10 cellular contexts compared by ENCODE assay signal in the genomic region with DNA sequence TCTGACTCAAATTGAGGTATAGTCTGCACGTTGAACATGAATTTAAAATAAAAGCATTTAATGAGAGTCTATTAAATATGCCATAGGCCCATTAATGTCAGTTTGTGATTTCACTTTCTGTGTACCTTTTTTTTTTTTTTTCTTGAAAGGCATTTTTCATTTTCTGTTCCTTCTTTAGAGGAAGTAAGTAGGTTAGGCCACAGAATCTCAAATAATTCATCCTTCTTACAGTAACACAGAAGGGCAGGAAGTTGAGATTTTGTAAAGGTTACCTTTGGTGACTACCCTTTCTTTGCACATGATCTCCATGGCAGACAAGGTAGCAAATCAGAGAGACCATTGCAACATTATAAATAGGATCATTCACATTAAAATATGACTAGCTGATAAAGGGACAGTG. TPM values are rescaled to one million over a fixed set of nuclear protein-coding genes. Genes with fewer than 3 reads are reported as not detected.
DNase-seq lines count a peak whose midpoint lies in the region; ATAC-seq and TF ChIP-seq lines count a peak whose summit lies in the region.
"Had no signal": no experiment of that assay in that cellular context is flagged by ENCODE, and none has a peak within 500 bp of the region (broad histone marks: within the 10 kb centered on the region; RNA-seq: fewer than 3 reads in every experiment).

No MANE protein-coding gene starts in this region.

- H3K36me3 ChIP-seq in stomach (peaks cover 0 to 4% (median 0%) of the 10 kb centered on the region in 4 donors), smooth muscle cell (ENCODE audit: low read depth) (no peaks in the 10 kb centered on the region)

- H3K4me1 ChIP-seq in stomach (no peaks in the 10 kb centered on the region), smooth muscle cell (ENCODE audit: low read depth) (no peaks in the 10 kb centered on the region)

- peaks cover 45% of the 10 kb centered on the region for H3K4me1 Mint-ChIP-seq in central memory CD8-positive, alpha-beta T cell

- peaks cover 2% of the 10 kb centered on the region for H3F3A ChIP-seq in smooth muscle cell (ENCODE audit: low read depth)

- H3K9me3 Mint-ChIP-seq in central memory CD8-positive, alpha-beta T cell, result no peaks in the 10 kb centered on the region

- H3K9ac ChIP-seq in smooth muscle cell (ENCODE audit: low read depth), result no peak overlapping the region

- H3K79me2 ChIP-seq in smooth muscle cell (ENCODE audit: low read depth), result peaks cover 14% of the 10 kb centered on the region

- H3K4me3 ChIP-seq in stomach (no peak overlapping the region), smooth muscle cell (no peak overlapping the region)

- no peak for TF ChIP-seq CTCF in stomach (IDR thresholded peaks at IDR 0.05)
- TF ChIP-seq CTCF in smooth muscle cell (IDR thresholded peaks at IDR 0.05; ENCODE audit: borderline replicate concordance, insufficient read depth, poor library complexity, severe bottlenecking), result no peak

- no peak for TF ChIP-seq EP300 in stomach (IDR thresholded peaks at IDR 0.05)

- no peak overlapping the region for H3K4me2 ChIP-seq in smooth muscle cell

- no peak for DNase-seq in central memory CD8-positive, alpha-beta T cell (ENCODE audit: low spot score in 2 of 2)
- DNase-seq in stomach (no peak), DMS 273 treated with DMSO at 0.1 percent for 48 hours (lab: John Stamatoyannopoulos, UW) (no peak), smooth muscle cell (lab: John Stamatoyannopoulos, UW; ENCODE audit: unreplicated experiment) (no peak), NCI-H510A (lab: John Stamatoyannopoulos, UW) (no peak)
- DNase-seq: stimulated activated CD4-positive, alpha-beta T cell treated with anti-CD3 and anti-CD28 coated beads, Interleukin-2, amount 100 ng/mL, for 48 hours had no signal

- peaks cover 33% of the 10 kb centered on the region for H4K20me1 ChIP-seq in smooth muscle cell (ENCODE audit: low read depth)

- H2AFZ ChIP-seq in smooth muscle cell (ENCODE audit: low read depth), result no peak overlapping the region

- WGBS in stomach, 5 donors, result 73 to 89% (median 75%) methylated on average over 1 of the region's 1 CpG
- 89% methylated on average over 1 of the region's 1 CpG for WGBS in smooth muscle cell (ENCODE audit: low lambda C conversion rate)

- peak overlapping the region; percentile 72 for H3K27ac Mint-ChIP-seq in central memory CD8-positive, alpha-beta T cell (ENCODE audit: low read depth)

- no peaks in the 10 kb centered on the region for H3K9me3 ChIP-seq in stomach
- H3K9me3 ChIP-seq in smooth muscle cell (replicated peaks; ENCODE audit: low read depth), result no peaks in the 10 kb centered on the region

- H3K27ac ChIP-seq in stomach (no peak overlapping the region), smooth muscle cell (ENCODE audit: low read depth) (no peak overlapping the region)

- intact Hi-C loops in stomach (cut with DNase I; ENCODE audit: low total_unique reads), result loop anchor here (10.0 kb wide), 1 partner anchor 133 kb away; no protein-coding TSS in a partner anchor

- no peaks in the 10 kb centered on the region for H3K27me3 ChIP-seq in stomach
- no peaks in the 10 kb centered on the region for H3K27me3 ChIP-seq in smooth muscle cell (ENCODE audit: low read depth)

- peaks cover 3% of the 10 kb centered on the region for H3K36me3 Mint-ChIP-seq in central memory CD8-positive, alpha-beta T cell (ENCODE audit: insufficient read depth)

- peak overlapping the region; percentile 48 for H3K4me3 Mint-ChIP-seq in central memory CD8-positive, alpha-beta T cell

- ATAC-seq in GM18520 (IDR thresholded peaks at IDR 0.05; ENCODE audit: unreplicated experiment), result peak; percentile 42
- peak; percentile 96 for ATAC-seq in GM21447 (IDR thresholded peaks at IDR 0.05; ENCODE audit: unreplicated experiment)
- ATAC-seq in HG03354 (IDR thresholded peaks at IDR 0.05; ENCODE audit: poor library complexity, severe bottlenecking, unreplicated experiment), result peak; percentile 77
- ATAC-seq in central memory CD8-positive, alpha-beta T cell (replicated peaks; ENCODE audit: extremely low read depth, poor library complexity, severe bottlenecking), result peak; percentile 74
- ATAC-seq: HepG2 had no signal

- TF ChIP-seq POLR2A in stomach (IDR thresholded peaks at IDR 0.05), result no peak

- no peaks in the 10 kb centered on the region for H3K27me3 Mint-ChIP-seq in central memory CD8-positive, alpha-beta T cell

RNA-seq across cellular contexts. Expression of a gene that starts 9.6 kb away (rescaled TPM):
- total RNA-seq in stomach (10 to 100 TPM in 3 of 5 donors, 1 to 10 TPM in 1, not detected in 1; 3.1 to 51.9 (median 14.9) TPM), smooth muscle cell (14.2 and 18.0 TPM in 2 replicates)
- polyA plus RNA-seq in stomach (1 to 10 TPM; 1.8 to 2.7 (median 1.8) TPM), smooth muscle cell (4.1 and 5.4 TPM in 2 replicates)

Comparison
In these comparisons a context has a peak if more than half of its experiments do, and no peak if none do; other contexts are left out.
1. ATAC-seq: peak in every context shown above with its lines; median percentile 96 in GM21447; 77 in HG03354; 74 in central memory CD8-positive, alpha-beta T cell; 42 in GM18520.